1 cellular context compared by ENCODE assay signal in the genomic region with DNA sequence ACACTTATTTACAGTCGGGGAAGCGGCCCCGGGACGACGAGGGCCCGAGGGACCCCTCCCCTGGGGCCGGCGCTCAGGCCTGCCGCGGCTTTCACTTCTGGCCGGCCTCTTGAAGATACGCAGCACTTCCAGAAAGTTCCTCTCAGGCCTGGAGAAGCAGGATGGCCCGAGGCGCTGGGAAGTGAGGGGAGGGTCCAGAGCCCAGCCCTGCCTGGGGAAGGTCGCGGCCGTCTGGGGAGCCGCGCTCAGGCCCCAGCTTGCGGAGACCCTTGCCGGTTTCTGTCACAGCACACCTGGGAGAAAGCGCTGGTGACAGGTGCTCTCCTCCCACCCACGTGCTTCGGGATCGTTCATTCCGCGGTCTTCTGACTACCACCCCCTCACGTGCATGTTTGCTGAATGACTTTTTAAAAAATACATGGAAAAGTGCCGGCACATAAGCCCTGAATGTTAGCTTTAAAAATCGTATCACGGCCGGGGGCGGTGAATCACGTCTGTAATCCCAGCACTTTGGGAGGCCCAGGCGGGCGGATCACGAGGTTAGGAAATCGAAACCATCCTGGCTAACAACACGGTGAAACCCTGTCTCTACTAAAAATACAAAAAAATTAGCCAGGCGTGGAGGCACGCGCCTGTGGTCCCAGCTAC.
TF ChIP-seq lines count a peak whose summit lies in the region.

No MANE protein-coding gene starts in this region.

TF ChIP-seq in H1, 55 proteins besides CTCF, POLR2A, EP300 and RAD21:
- no peak for TF ChIP-seq TCF12 (IDR thresholded peaks at IDR 0.05; ENCODE audit: low read depth, low read length)
- TF ChIP-seq, protein P1, sequence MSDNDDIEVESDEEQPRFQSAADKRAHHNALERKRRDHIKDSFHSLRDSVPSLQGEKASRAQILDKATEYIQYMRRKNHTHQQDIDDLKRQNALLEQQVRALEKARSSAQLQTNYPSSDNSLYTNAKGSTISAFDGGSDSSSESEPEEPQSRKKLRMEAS (IDR thresholded peaks at IDR 0.05) = peak; percentile 62; the same call in 1 of the 2 replicates
- TF ChIP-seq, protein P2, sequence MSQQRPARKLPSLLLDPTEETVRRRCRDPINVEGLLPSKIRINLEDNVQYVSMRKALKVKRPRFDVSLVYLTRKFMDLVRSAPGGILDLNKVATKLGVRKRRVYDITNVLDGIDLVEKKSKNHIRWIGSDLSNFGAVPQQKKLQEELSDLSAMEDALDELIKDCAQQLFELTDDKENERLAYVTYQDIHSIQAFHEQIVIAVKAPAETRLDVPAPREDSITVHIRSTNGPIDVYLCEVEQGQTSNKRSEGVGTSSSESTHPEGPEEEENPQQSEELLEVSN (IDR thresholded peaks at IDR 0.05) = peak; percentile 0; the same call in 1 of the 2 replicates
